In genomic region chr1:156487862-156488261, GRCh38 we compare ENCODE assay signal across 8 cellular contexts. TPM values are rescaled to one million over a fixed set of nuclear protein-coding genes. Genes with fewer than 3 reads are reported as not detected.
A peak's percentile ranks its signal among the peaks of the same experiment; 100 is the strongest.
DNase-seq lines count a peak whose midpoint lies in the region; ATAC-seq and TF ChIP-seq lines count a peak whose summit lies in the region.

No MANE protein-coding gene starts in this region.

- no peak overlapping the region for H3K27ac ChIP-seq in neural progenitor cell

- TF ChIP-seq CTCF in GM12865 (IDR thresholded peaks at IDR 0.05; ENCODE audit: insufficient read depth, low read depth, low read length, missing control alignments) (no peak), neural progenitor cell (IDR thresholded peaks at IDR 0.05) (no peak)

- H3K36me3 ChIP-seq in neural progenitor cell, result no peaks in the 10 kb centered on the region

- peak overlapping the region; percentile 79 for H3K4me3 ChIP-seq in GM12865 (ENCODE audit: low read depth, low read length)
- H3K4me3 ChIP-seq in neural progenitor cell, result no peak overlapping the region

- no peaks in the 10 kb centered on the region for H3K9me3 ChIP-seq in neural progenitor cell (ENCODE audit: low read depth)

- H4K20me1 ChIP-seq in neural progenitor cell (ENCODE audit: low read depth), result peaks cover 68% of the 10 kb centered on the region

- H3K4me1 ChIP-seq in neural progenitor cell, result peaks cover 34% of the 10 kb centered on the region

- H3K4me3 Mint-ChIP-seq in activated T-helper 2 cell treated with anti-CD3 and anti-CD28 coated beads, Interferon-gamma antibody, Interleukin-2, Interleukin-4, amounts not matched to agents 10 μg/mL and 5 μg/mL and 100 μg/mL, durations not matched to agents 14 hours and 24 hours and 36 hours (ENCODE audit: low read depth), result no peak overlapping the region
- no peak overlapping the region for H3K4me3 Mint-ChIP-seq in neural progenitor cell

- peaks cover 58% of the 10 kb centered on the region for H3K4me1 Mint-ChIP-seq in activated T-helper 2 cell treated with anti-CD3 and anti-CD28 coated beads, Interferon-gamma antibody, Interleukin-2, Interleukin-4, amounts not matched to agents 10 μg/mL and 5 μg/mL and 100 μg/mL, durations not matched to agents 14 hours and 24 hours and 36 hours (ENCODE audit: low read depth)
- peaks cover 62% of the 10 kb centered on the region for H3K4me1 Mint-ChIP-seq in neural progenitor cell

- no peak overlapping the region for H3K9ac ChIP-seq in neural progenitor cell

- peaks cover 8% of the 10 kb centered on the region for H3F3A ChIP-seq in neural progenitor cell (ENCODE audit: low read depth)

- no peaks in the 10 kb centered on the region for H3K9me3 Mint-ChIP-seq in activated T-helper 2 cell treated with anti-CD3 and anti-CD28 coated beads, Interferon-gamma antibody, Interleukin-2, Interleukin-4, amounts not matched to agents 10 μg/mL and 5 μg/mL and 100 μg/mL, durations not matched to agents 14 hours and 24 hours and 36 hours
- no peaks in the 10 kb centered on the region for H3K9me3 Mint-ChIP-seq in neural progenitor cell

- peak overlapping the region; percentile 55 for H3K27ac Mint-ChIP-seq in activated T-helper 2 cell treated with anti-CD3 and anti-CD28 coated beads, Interferon-gamma antibody, Interleukin-2, Interleukin-4, amounts not matched to agents 10 μg/mL and 5 μg/mL and 100 μg/mL, durations not matched to agents 14 hours and 24 hours and 36 hours
- peak overlapping the region; percentile 54 for H3K27ac Mint-ChIP-seq in neural progenitor cell

- H3K4me2 ChIP-seq in neural progenitor cell, result no peak overlapping the region

- DNase-seq in GM12865 (ENCODE audit: low read depth), result peak; percentile 75
- DNase-seq in activated T-helper 2 cell treated with anti-CD3 and anti-CD28 coated beads, Interferon-gamma antibody, Interleukin-2, Interleukin-4, amounts not matched to agents 10 μg/mL and 5 μg/mL and 100 μg/mL, durations not matched to agents 14 hours and 24 hours and 36 hours (ENCODE audit: low spot score), result no peak
- DNase-seq in neural progenitor cell (ENCODE audit: low spot score), result no peak
- no peak for DNase-seq in NCI-H1048 (lab: John Stamatoyannopoulos, UW)
- DNase-seq in NCI-H128 (lab: John Stamatoyannopoulos, UW; ENCODE audit: unreplicated experiment), result no peak

- intact Hi-C loops in activated T-helper 2 cell treated with anti-CD3 and anti-CD28 coated beads, Interferon-gamma antibody, Interleukin-2, Interleukin-4, amounts not matched to agents 10 μg/mL and 5 μg/mL and 100 μg/mL, durations not matched to agents 14 hours and 24 hours and 36 hours (cut with micrococcal nuclease), result loop anchor here (2.0 kb wide), 1 partner anchor 31 kb away; no protein-coding TSS in a partner anchor

- peaks cover 12% of the 10 kb centered on the region for H3K79me2 ChIP-seq in neural progenitor cell (ENCODE audit: low read depth)

- H2AFZ ChIP-seq in neural progenitor cell (replicated peaks), result no peak overlapping the region

- H3K27me3 ChIP-seq in neural progenitor cell, result no peaks in the 10 kb centered on the region

- peak; percentile 27 for ATAC-seq in HG02623 (IDR thresholded peaks at IDR 0.05; ENCODE audit: unreplicated experiment)
- ATAC-seq in HG03460 (IDR thresholded peaks at IDR 0.05; ENCODE audit: unreplicated experiment), result no peak
- no peak for ATAC-seq in HG02884 (IDR thresholded peaks at IDR 0.05; ENCODE audit: unreplicated experiment)

- H3K27me3 Mint-ChIP-seq in activated T-helper 2 cell treated with anti-CD3 and anti-CD28 coated beads, Interferon-gamma antibody, Interleukin-2, Interleukin-4, amounts not matched to agents 10 μg/mL and 5 μg/mL and 100 μg/mL, durations not matched to agents 14 hours and 24 hours and 36 hours (ENCODE audit: low read depth), result no peaks in the 10 kb centered on the region
- no peaks in the 10 kb centered on the region for H3K27me3 Mint-ChIP-seq in neural progenitor cell (ENCODE audit: insufficient read depth, low read depth)

- peaks cover 18% of the 10 kb centered on the region for H3K36me3 Mint-ChIP-seq in activated T-helper 2 cell treated with anti-CD3 and anti-CD28 coated beads, Interferon-gamma antibody, Interleukin-2, Interleukin-4, amounts not matched to agents 10 μg/mL and 5 μg/mL and 100 μg/mL, durations not matched to agents 14 hours and 24 hours and 36 hours (ENCODE audit: low read depth)
- H3K36me3 Mint-ChIP-seq in neural progenitor cell, result no peaks in the 10 kb centered on the region

RNA-seq across cellular contexts. Expression of gene MEF2D, which starts 12.7 kb away (rescaled TPM):
- total RNA-seq in activated T-helper 2 cell treated with anti-CD3 and anti-CD28 coated beads, Interferon-gamma antibody, Interleukin-2, Interleukin-4, amounts not matched to agents 10 μg/mL and 5 μg/mL and 100 μg/mL, durations not matched to agents 14 hours and 24 hours and 36 hours, result 37.9 and 42.1 TPM in 2 replicates
- 1.8 and 7.1 TPM in 2 replicates for total RNA-seq in neural progenitor cell (ENCODE audit: low replicate concordance)
